In the genomic region with DNA sequence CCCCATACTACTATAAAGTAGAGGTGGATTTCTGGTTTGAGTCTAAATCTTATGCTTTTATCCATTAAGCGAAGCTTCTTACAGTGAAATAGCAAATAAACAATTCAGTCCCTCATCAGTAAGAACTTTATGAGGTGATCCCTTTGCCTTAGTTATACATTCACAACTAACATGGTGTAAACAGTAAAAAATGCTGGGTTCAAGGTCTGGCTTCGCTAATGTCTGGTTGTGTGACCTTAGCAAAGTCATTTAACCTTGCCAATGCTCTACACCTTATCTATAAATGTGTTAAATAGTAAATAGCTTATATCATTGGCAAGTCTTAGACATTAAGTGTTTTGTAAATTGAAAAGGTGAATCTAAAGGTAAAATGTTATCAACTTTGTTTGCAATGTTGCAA, we compare ENCODE assay signal across 1 cellular context.
TF ChIP-seq lines count a peak whose summit lies in the region.

No MANE protein-coding gene starts in this region.

TF ChIP-seq in HepG2, 621 proteins besides CTCF, POLR2A, EP300 and RAD21 (continued from another document):
- TF ChIP-seq, protein P1, sequence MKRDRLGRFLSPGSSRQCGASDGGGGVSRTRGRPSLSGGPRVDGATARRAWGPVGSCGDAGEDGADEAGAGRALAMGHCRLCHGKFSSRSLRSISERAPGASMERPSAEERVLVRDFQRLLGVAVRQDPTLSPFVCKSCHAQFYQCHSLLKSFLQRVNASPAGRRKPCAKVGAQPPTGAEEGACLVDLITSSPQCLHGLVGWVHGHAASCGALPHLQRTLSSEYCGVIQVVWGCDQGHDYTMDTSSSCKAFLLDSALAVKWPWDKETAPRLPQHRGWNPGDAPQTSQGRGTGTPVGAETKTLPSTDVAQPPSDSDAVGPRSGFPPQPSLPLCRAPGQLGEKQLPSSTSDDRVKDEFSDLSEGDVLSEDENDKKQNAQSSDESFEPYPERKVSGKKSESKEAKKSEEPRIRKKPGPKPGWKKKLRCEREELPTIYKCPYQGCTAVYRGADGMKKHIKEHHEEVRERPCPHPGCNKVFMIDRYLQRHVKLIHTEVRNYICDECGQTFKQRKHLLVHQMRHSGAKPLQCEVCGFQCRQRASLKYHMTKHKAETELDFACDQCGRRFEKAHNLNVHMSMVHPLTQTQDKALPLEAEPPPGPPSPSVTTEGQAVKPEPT (CRISPR knock-in tag; IDR thresholded peaks at IDR 0.05; ENCODE audit: low read depth): no peak
- peak; percentile 26; the same call in 1 of the 2 replicates for TF ChIP-seq TARDBP (CRISPR knock-in tag; IDR thresholded peaks at IDR 0.05)
- TF ChIP-seq, protein P2, sequence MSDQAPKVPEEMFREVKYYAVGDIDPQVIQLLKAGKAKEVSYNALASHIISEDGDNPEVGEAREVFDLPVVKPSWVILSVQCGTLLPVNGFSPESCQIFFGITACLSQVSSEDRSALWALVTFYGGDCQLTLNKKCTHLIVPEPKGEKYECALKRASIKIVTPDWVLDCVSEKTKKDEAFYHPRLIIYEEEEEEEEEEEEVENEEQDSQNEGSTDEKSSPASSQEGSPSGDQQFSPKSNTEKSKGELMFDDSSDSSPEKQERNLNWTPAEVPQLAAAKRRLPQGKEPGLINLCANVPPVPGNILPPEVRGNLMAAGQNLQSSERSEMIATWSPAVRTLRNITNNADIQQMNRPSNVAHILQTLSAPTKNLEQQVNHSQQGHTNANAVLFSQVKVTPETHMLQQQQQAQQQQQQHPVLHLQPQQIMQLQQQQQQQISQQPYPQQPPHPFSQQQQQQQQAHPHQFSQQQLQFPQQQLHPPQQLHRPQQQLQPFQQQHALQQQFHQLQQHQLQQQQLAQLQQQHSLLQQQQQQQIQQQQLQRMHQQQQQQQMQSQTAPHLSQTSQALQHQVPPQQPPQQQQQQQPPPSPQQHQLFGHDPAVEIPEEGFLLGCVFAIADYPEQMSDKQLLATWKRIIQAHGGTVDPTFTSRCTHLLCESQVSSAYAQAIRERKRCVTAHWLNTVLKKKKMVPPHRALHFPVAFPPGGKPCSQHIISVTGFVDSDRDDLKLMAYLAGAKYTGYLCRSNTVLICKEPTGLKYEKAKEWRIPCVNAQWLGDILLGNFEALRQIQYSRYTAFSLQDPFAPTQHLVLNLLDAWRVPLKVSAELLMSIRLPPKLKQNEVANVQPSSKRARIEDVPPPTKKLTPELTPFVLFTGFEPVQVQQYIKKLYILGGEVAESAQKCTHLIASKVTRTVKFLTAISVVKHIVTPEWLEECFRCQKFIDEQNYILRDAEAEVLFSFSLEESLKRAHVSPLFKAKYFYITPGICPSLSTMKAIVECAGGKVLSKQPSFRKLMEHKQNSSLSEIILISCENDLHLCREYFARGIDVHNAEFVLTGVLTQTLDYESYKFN (CRISPR knock-in tag; conservative IDR thresholded peaks at IDR 0.05): peak; percentile 48
- TF ChIP-seq PPARG (CRISPR knock-in tag; conservative IDR thresholded peaks at IDR 0.05): peak; percentile 70; the same call in 1 of the 2 replicates
- TF ChIP-seq ZNF782 (CRISPR knock-in tag; IDR thresholded peaks at IDR 0.05; ENCODE audit: borderline replicate concordance): no peak
- TF ChIP-seq ARNTL (CRISPR knock-in tag; IDR thresholded peaks at IDR 0.05): no peak
